ENCODE assay signal across 8 cellular contexts in genomic region chr12:570949-571794, GRCh38.
DNase-seq lines count a peak whose midpoint lies in the region; ATAC-seq and TF ChIP-seq lines count a peak whose summit lies in the region.

No MANE protein-coding gene starts in this region.

- peaks cover 25 to 57% (median 49%) of the 10 kb centered on the region in 7 donors for H3K4me1 Mint-ChIP-seq in naive thymus-derived CD4-positive, alpha-beta T cell

- TF ChIP-seq CTCF in RWPE1 (conservative IDR thresholded peaks at IDR 0.05; ENCODE audit: low read depth) (no peak), esophagus muscularis mucosa (IDR thresholded peaks at IDR 0.05) (no peak), MM.1S (IDR thresholded peaks at IDR 0.05; ENCODE audit: low read length) (no peak)

- CTCF ChIA-PET in RWPE1 (lab: Yijun Ruan, JAX), result interaction anchor here (0.5 to 2.9 kb wide), 3 partner anchors 181 to 344 kb away, joined by 3 to 22 read pairs (median 3); partner anchors contain the start of gene WNK1
- CTCF ChIA-PET in naive thymus-derived CD4-positive, alpha-beta T cell (lab: Charles Lee), result interaction anchor here (0.8 to 2.7 kb wide), 4 partner anchors 17 to 284 kb away, joined by 3 to 40 read pairs (median 4); no protein-coding TSS in a partner anchor

- no peak for ATAC-seq in naive thymus-derived CD4-positive, alpha-beta T cell
- ATAC-seq in HG03460 (IDR thresholded peaks at IDR 0.05; ENCODE audit: unreplicated experiment), result no peak
- ATAC-seq in GM18870 (IDR thresholded peaks at IDR 0.05; ENCODE audit: unreplicated experiment), result no peak

- H3K4me1 ChIP-seq in esophagus muscularis mucosa, result peaks cover 41 to 50% (median 49%) of the 10 kb centered on the region in 4 donors
- H3K4me1 ChIP-seq in naive thymus-derived CD4-positive, alpha-beta T cell (ENCODE audit: control insufficient read depth in 2 of 2, insufficient read depth in 2 of 2, low read length in 2 of 2), result peaks cover 19 to 43% of the 10 kb centered on the region in 2 donors
- H3K4me1 ChIP-seq in MM.1S (ENCODE audit: low read length), result peaks cover 4% of the 10 kb centered on the region; the same call in 1 of the 2 replicates

- H3K36me3 Mint-ChIP-seq in naive thymus-derived CD4-positive, alpha-beta T cell, result peaks cover 0 to 12% (median 4%) of the 10 kb centered on the region in 5 donors

- H3K36me3 ChIP-seq in esophagus muscularis mucosa, result no peaks in the 10 kb centered on the region
- H3K36me3 ChIP-seq in naive thymus-derived CD4-positive, alpha-beta T cell (ENCODE audit: control insufficient read depth in 2 of 3, insufficient read depth in 3 of 3, low read length in 3 of 3), result no peaks in the 10 kb centered on the region
- H3K36me3 ChIP-seq in MM.1S (replicated peaks; ENCODE audit: insufficient read depth, low read length), result no peaks in the 10 kb centered on the region

- DNase-seq in GM04503 (ENCODE audit: low read depth) (peak; percentile 57), RWPE1 (ENCODE audit: low spot score) (peak; percentile 76), esophagus muscularis mucosa (ENCODE audit: extremely low spot score) (no peak), NCI-H748 (lab: John Stamatoyannopoulos, UW; ENCODE audit: unreplicated experiment) (no peak), MM.1S (no peak)
- DNase-seq in naive thymus-derived CD4-positive, alpha-beta T cell, result peak in 2 of 9 donors; percentile 7 to 16

- H3K27ac Mint-ChIP-seq in naive thymus-derived CD4-positive, alpha-beta T cell, result peak overlapping the region in 2 of 9 donors; percentile 47 to 62

- H3K27me3 Mint-ChIP-seq in naive thymus-derived CD4-positive, alpha-beta T cell, result no peaks in the 10 kb centered on the region

- H3F3A ChIP-seq in MM.1S (ENCODE audit: insufficient read depth, low read length), result no peaks in the 10 kb centered on the region

- H2AFZ ChIP-seq in MM.1S (ENCODE audit: low read length), result no peak overlapping the region

- no peaks in the 10 kb centered on the region for H3K79me2 ChIP-seq in MM.1S (ENCODE audit: low read length)

- 56% methylated on average over 17 of the region's 21 CpGs for WGBS in esophagus muscularis mucosa

- intact Hi-C loops in esophagus muscularis mucosa (cut with DNase I), result loop anchor here (1.0 to 2.0 kb wide), 2 partner anchors 243 to 378 kb away; partner anchors contain the start of gene RAD52
- intact Hi-C loops in naive thymus-derived CD4-positive, alpha-beta T cell (cut with micrococcal nuclease), result loop anchor here in 1 of 2 donors (10.0 kb wide), 1 partner anchor 524 kb away; no protein-coding TSS in a partner anchor

- no peaks in the 10 kb centered on the region for H3K27me3 ChIP-seq in esophagus muscularis mucosa
- H3K27me3 ChIP-seq in naive thymus-derived CD4-positive, alpha-beta T cell (ENCODE audit: control insufficient read depth in 2 of 2, insufficient read depth in 2 of 2, low read length in 2 of 2), result no peaks in the 10 kb centered on the region
- no peaks in the 10 kb centered on the region for H3K27me3 ChIP-seq in MM.1S (replicated peaks; ENCODE audit: insufficient read depth, low read length)

- H3K9me3 Mint-ChIP-seq in naive thymus-derived CD4-positive, alpha-beta T cell, result peaks cover 0 to 7% (median 0%) of the 10 kb centered on the region in 11 donors

- H3K9me2 ChIP-seq in MM.1S (replicated peaks; ENCODE audit: insufficient read depth, low read length), result no peaks in the 10 kb centered on the region

- H3K4me3 ChIP-seq in esophagus muscularis mucosa (peak overlapping the region; percentile 61 to 78 (median 68)), MM.1S (ENCODE audit: low read length) (no peak overlapping the region)
- H3K4me3 ChIP-seq in naive thymus-derived CD4-positive, alpha-beta T cell (ENCODE audit: low read length), result no peak overlapping the region

- TF ChIP-seq EP300 in esophagus muscularis mucosa (IDR thresholded peaks at IDR 0.05), result no peak

- POLR2A ChIA-PET in RWPE1 (lab: Yijun Ruan, JAX; ENCODE audit: low non-redundant PET), result interaction anchor here (1.0 to 1.1 kb wide), 2 partner anchors 181 to 378 kb away, joined by 5 read pairs; partner anchors contain the start of genes RAD52 and WNK1
- POLR2A ChIA-PET in naive thymus-derived CD4-positive, alpha-beta T cell (lab: Charles Lee), result interaction anchor here (2.5 kb wide), 1 partner anchor 180 kb away, joined by 14 read pairs; the partner anchor contains the start of gene WNK1

- H3K4me2 ChIP-seq in MM.1S (ENCODE audit: low read depth, low read length), result no peak overlapping the region

- no peak overlapping the region for H3K9ac ChIP-seq in MM.1S (ENCODE audit: low read length)

- peak overlapping the region; percentile 99 for H3K27ac ChIP-seq in RWPE1
- peak overlapping the region; percentile 89 to 96 (median 96) for H3K27ac ChIP-seq in esophagus muscularis mucosa (replicated peaks in 1 of 4)
- H3K27ac ChIP-seq in naive thymus-derived CD4-positive, alpha-beta T cell (ENCODE audit: low read depth, low read length), result no peak overlapping the region
- no peak overlapping the region for H3K27ac ChIP-seq in MM.1S (ENCODE audit: low read length)

- H3K4me3 Mint-ChIP-seq in naive thymus-derived CD4-positive, alpha-beta T cell, result peak overlapping the region in 9 of 10 donors; percentile 3 to 66 (median 49)

- H4K20me1 ChIP-seq in MM.1S (ENCODE audit: insufficient read depth, low read length), result no peaks in the 10 kb centered on the region

- no peaks in the 10 kb centered on the region for H3K9me3 ChIP-seq in esophagus muscularis mucosa
- H3K9me3 ChIP-seq in naive thymus-derived CD4-positive, alpha-beta T cell (ENCODE audit: control insufficient read depth in 2 of 3, low read length in 3 of 3), result no peaks in the 10 kb centered on the region
- H3K9me3 ChIP-seq in MM.1S (replicated peaks; ENCODE audit: insufficient read depth, low read length), result no peaks in the 10 kb centered on the region

- TF ChIP-seq POLR2A in esophagus muscularis mucosa (IDR thresholded peaks at IDR 0.05; ENCODE audit: low read depth), result no peak

Comparison
In these comparisons a context has a peak if more than half of its experiments do, and no peak if none do; other contexts are left out.
1. DNase-seq: peak in GM04503 (single experiment) and RWPE1 (single experiment); none in esophagus muscularis mucosa (single experiment), NCI-H748 (single experiment) and MM.1S (single experiment).
2. H3K27ac ChIP-seq: peak in RWPE1 (single experiment) and esophagus muscularis mucosa (4 of 4); none in naive thymus-derived CD4-positive, alpha-beta T cell (single experiment) and MM.1S (single experiment).
3. H3K4me3 ChIP-seq: peak in esophagus muscularis mucosa (4 of 4); none in naive thymus-derived CD4-positive, alpha-beta T cell (single experiment) and MM.1S (single experiment).